Comparison of ENCODE assay signal across 14 cellular contexts in the genomic region with DNA sequence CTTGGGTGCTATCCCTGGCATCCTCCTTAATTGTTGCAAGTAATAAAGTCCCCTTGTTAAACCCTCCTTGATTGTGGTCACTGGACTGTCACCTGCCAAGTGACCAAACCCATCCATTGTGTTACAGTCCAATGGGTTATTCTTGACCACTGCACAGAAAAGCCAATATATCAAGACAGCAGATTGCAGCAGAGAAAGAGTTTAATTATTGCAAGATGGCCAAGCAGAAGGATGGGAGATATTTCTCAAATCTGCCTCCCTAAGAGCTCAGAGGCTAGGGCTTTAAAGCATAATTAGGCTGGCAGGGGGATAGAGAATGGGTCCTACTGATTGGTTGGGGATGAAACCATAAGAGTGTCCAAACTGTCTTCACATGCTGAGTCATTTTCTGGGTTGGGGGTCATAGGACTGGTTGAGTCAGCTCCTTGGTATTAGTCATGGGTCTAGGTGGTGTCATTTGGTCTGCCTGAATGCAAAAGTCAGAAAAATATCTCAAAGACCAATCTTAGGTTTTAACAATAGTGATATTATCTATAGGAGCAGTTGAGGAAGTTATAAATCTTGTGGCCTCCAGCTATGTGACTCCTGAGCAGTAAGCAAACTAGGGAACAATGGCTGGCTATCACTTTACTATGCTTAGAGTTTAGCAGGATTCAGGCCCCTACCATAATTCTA. TPM values are rescaled to one million over a fixed set of nuclear protein-coding genes. Genes with fewer than 3 reads are reported as not detected.
DNase-seq lines count a peak whose midpoint lies in the region; ATAC-seq and TF ChIP-seq lines count a peak whose summit lies in the region.
"Had no signal": no experiment of that assay in that cellular context is flagged by ENCODE, and none has a peak within 500 bp of the region (broad histone marks: within the 10 kb centered on the region; RNA-seq: fewer than 3 reads in every experiment).

No MANE protein-coding gene starts in this region.

- H3K27me3 ChIP-seq in fibroblast of lung (ENCODE audit: control insufficient read depth, insufficient read depth, low read length): no peaks in the 10 kb centered on the region

- no peaks in the 10 kb centered on the region for H3K79me2 ChIP-seq in fibroblast of lung (ENCODE audit: control insufficient read depth, insufficient read depth, low read length)

- no peak overlapping the region for H3K4me3 ChIP-seq in fibroblast of lung (replicated peaks in 1 of 4; ENCODE audit: control extremely low read depth in 1 of 4, insufficient read depth in 1 of 4, low read depth in 3 of 4, low read length in 4 of 4)
- H3K4me3 ChIP-seq: spleen had no signal

- no peaks in the 10 kb centered on the region for H3K9me3 ChIP-seq in fibroblast of lung (ENCODE audit: control insufficient read depth, insufficient read depth, low read depth, low read length)
- H3K9me3 ChIP-seq: spleen had no signal

- H2AFZ ChIP-seq in fibroblast of lung (ENCODE audit: low read length): no peak overlapping the region

- H3K9ac ChIP-seq in fibroblast of lung (ENCODE audit: insufficient read depth, low read length): no peak overlapping the region

- no peaks in the 10 kb centered on the region for H3K36me3 ChIP-seq in fibroblast of lung (ENCODE audit: control insufficient read depth, insufficient read depth, low read length)
- H3K36me3 ChIP-seq: spleen had no signal

- H3K9me3 Mint-ChIP-seq in activated naive CD4-positive, alpha-beta T cell treated with anti-CD3 and anti-CD28 coated beads, Interleukin-2, amount 50 U/mL, for 72 hours: no peaks in the 10 kb centered on the region
- H3K9me3 Mint-ChIP-seq: T-helper 1 cell treated with Interleukin-12 subunit alpha and Interleukin-12 subunit beta and Interleukin-4 antibody, amounts not matched to agents 30 μg/mL and 1 μg/mL, for 36 hours had no signal

- TF ChIP-seq CTCF in fibroblast of lung (conservative IDR thresholded peaks at IDR 0.05 in 1 of 2, IDR thresholded peaks at IDR 0.05 in 1 of 2; ENCODE audit: low read depth in 1 of 2, low read length in 2 of 2): no peak

- H4K20me1 ChIP-seq in fibroblast of lung (ENCODE audit: control insufficient read depth, extremely low read depth, insufficient read depth, low read length): no peaks in the 10 kb centered on the region

- H3K4me1 ChIP-seq in fibroblast of lung (ENCODE audit: control insufficient read depth, extremely low read depth, insufficient read depth, low read length): no peaks in the 10 kb centered on the region
- H3K4me1 ChIP-seq: spleen had no signal

- DNase-seq in activated naive CD4-positive, alpha-beta T cell treated with anti-CD3 and anti-CD28 coated beads, Interleukin-2, amount 50 U/mL, for 72 hours (ENCODE audit: low spot score in 2 of 2): no peak
- DNase-seq in activated naive CD4-positive, alpha-beta T cell treated with Interleukin-2 at 50 U/mL for 16 hours: no peak
- DNase-seq in SK-MEL-5 (ENCODE audit: low read depth, low spot score) (peak; percentile 95), fibroblast of lung (ENCODE audit: low read depth in 2 of 2) (peak; percentile 62 to 80), stromal cell of bone marrow (ENCODE audit: low read depth) (peak; percentile 45), cerebellum (ENCODE audit: low spot score) (no peak)
- no peak for DNase-seq in activated effector memory CD4-positive, alpha-beta T cell treated with Interleukin-2 at 50 U/mL for 16 hours
- DNase-seq: DMS153, endodermal cell, NCI-H1930, spleen had no signal

- peak; percentile 76 to 88 for ATAC-seq in activated naive CD4-positive, alpha-beta T cell treated with anti-CD3 and anti-CD28 coated beads, Interleukin-2, amount 50 U/mL, for 72 hours
- no peak for ATAC-seq in GM21515 (IDR thresholded peaks at IDR 0.05; ENCODE audit: unreplicated experiment)

- peak overlapping the region in 1 of 2 donors; percentile 61 for H3K27ac Mint-ChIP-seq in activated naive CD4-positive, alpha-beta T cell treated with anti-CD3 and anti-CD28 coated beads, Interleukin-2, amount 50 U/mL, for 72 hours
- H3K27ac Mint-ChIP-seq: endodermal cell; T-helper 1 cell treated with Interleukin-12 subunit alpha and Interleukin-12 subunit beta and Interleukin-4 antibody, amounts not matched to agents 30 μg/mL and 1 μg/mL, for 36 hours had no signal

- H3K4me2 ChIP-seq in fibroblast of lung (ENCODE audit: extremely low read depth, insufficient read depth, low read length): no peak overlapping the region

- H3K36me3 Mint-ChIP-seq in activated naive CD4-positive, alpha-beta T cell treated with anti-CD3 and anti-CD28 coated beads, Interleukin-2, amount 50 U/mL, for 72 hours: no peaks in the 10 kb centered on the region

- H3K27ac ChIP-seq in fibroblast of lung (ENCODE audit: insufficient read depth, low read length): no peak overlapping the region
- H3K27ac ChIP-seq: spleen had no signal

- in situ Hi-C loops in SK-MEL-5 (cut with HindIII; ENCODE audit: low pct_unique_long_range_greater_than_20kb, low sequenced_read_pairs): no loop called here

RNA-seq across cellular contexts. Expression of a gene that starts 19.1 kb away (rescaled TPM):
- total RNA-seq in activated naive CD4-positive, alpha-beta T cell treated with anti-CD3 and anti-CD28 coated beads, Interleukin-2, amount 50 U/mL, for 72 hours: 1 to 10 TPM; 2.3 to 9.8 TPM
- total RNA-seq in SK-MEL-5 (2014; rRNA removed; shearing (Covaris generic)): 14.0 and 18.1 TPM in 2 replicates
- 16.3 and 22.0 TPM in 2 replicates for polyA plus RNA-seq in SK-MEL-5 (2015; cell fraction: cytosol; rRNA removed)
- 34.1 and 39.2 TPM in 2 replicates for polyA plus RNA-seq in SK-MEL-5 (2015; cell fraction: nucleus; rRNA removed)
- total RNA-seq in fibroblast of lung (4.6 and 5.1 TPM in 2 replicates), cerebellum (12.0 TPM)
- polyA plus RNA-seq in fibroblast of lung: 2.2 and 4.2 TPM in 2 replicates
- 1.8 and 2.9 TPM in 2 replicates for polyA plus RNA-seq in fibroblast of lung (2012)
- 6.9 and 7.4 TPM in 2 replicates for polyA minus RNA-seq in fibroblast of lung (ENCODE audit: low replicate concordance)

RNA-seq across cellular contexts. Expression of a gene that starts 45.4 kb away (rescaled TPM):
- total RNA-seq in activated naive CD4-positive, alpha-beta T cell treated with anti-CD3 and anti-CD28 coated beads, Interleukin-2, amount 50 U/mL, for 72 hours: not detected
- total RNA-seq in SK-MEL-5 (2014; rRNA removed; shearing (Covaris generic)): not detected in 2 replicates
- polyA plus RNA-seq in SK-MEL-5 (2015; cell fraction: cytosol; rRNA removed): not detected in 2 replicates
- polyA plus RNA-seq in SK-MEL-5 (2015; cell fraction: nucleus; rRNA removed): not detected in 2 replicates
- total RNA-seq in fibroblast of lung: under 0.01 and 0.17 TPM in 2 replicates
- 0.05 TPM in 1 of 2 replicates, not detected in the other for polyA plus RNA-seq in fibroblast of lung
- 0.06 TPM in 1 of 2 replicates, not detected in the other for polyA plus RNA-seq in fibroblast of lung (2012)
- 0.82 TPM in 1 of 2 replicates, not detected in the other for polyA minus RNA-seq in fibroblast of lung (ENCODE audit: low replicate concordance)
- total RNA-seq in cerebellum: 0.82 TPM
- polyA plus RNA-seq: AG04450 had no signal

Comparison
In these comparisons a context has a peak if more than half of its experiments do, and no peak if none do; other contexts are left out.
1. DNase-seq: peak in SK-MEL-5 (single experiment), fibroblast of lung (2 of 2) and stromal cell of bone marrow (single experiment); none in activated naive CD4-positive, alpha-beta T cell treated with anti-CD3 and anti-CD28 coated beads, Interleukin-2, amount 50 U/mL, for 72 hours (0 of 2), activated naive CD4-positive, alpha-beta T cell treated with Interleukin-2 at 50 U/mL for 16 hours (single experiment), activated effector memory CD4-positive, alpha-beta T cell treated with Interleukin-2 at 50 U/mL for 16 hours (single experiment) and cerebellum (single experiment).